ENCODE assay signal across 13 cellular contexts in genomic region chr11:121964591-121964990, GRCh38.
A peak's percentile ranks its signal among the peaks of the same experiment; 100 is the strongest.
DNase-seq lines count a peak whose midpoint lies in the region; FAIRE-seq and TF ChIP-seq lines count a peak whose summit lies in the region.
"Had no signal": no experiment of that assay in that cellular context is flagged by ENCODE, and none has a peak within 500 bp of the region (broad histone marks: within the 10 kb centered on the region; RNA-seq: fewer than 3 reads in every experiment).

No MANE protein-coding gene starts in this region.

- no peak overlapping the region for H3K4me3 Mint-ChIP-seq in astrocyte (ENCODE audit: unreplicated experiment)
- H3K4me3 Mint-ChIP-seq: activated CD8-positive, alpha-beta memory T cell treated with anti-CD3 and anti-CD28 coated beads, Interleukin-2, amount 10 ng/mL, durations not matched to agents 7 days and 5 days; H9 had no signal

- no peaks in the 10 kb centered on the region for H3K79me2 ChIP-seq in ACC112 (ENCODE audit: control insufficient read depth, insufficient read depth, low read length, unreplicated experiment)
- no peaks in the 10 kb centered on the region for H3K79me2 ChIP-seq in astrocyte (ENCODE audit: insufficient read depth, low read length)
- H3K79me2 ChIP-seq in keratinocyte (ENCODE audit: control insufficient read depth, insufficient read depth, low read length), result no peaks in the 10 kb centered on the region

- H3K4me1 ChIP-seq in ACC112 (ENCODE audit: control insufficient read depth, insufficient read depth, low read length, unreplicated experiment), result peaks cover 18% of the 10 kb centered on the region
- peaks cover 16% of the 10 kb centered on the region for H3K4me1 ChIP-seq in astrocyte (ENCODE audit: insufficient read depth, low read length)
- H3K4me1 ChIP-seq in keratinocyte (ENCODE audit: control insufficient read depth, extremely low read depth, insufficient read depth, low read length), result peaks cover 12% of the 10 kb centered on the region
- no peaks in the 10 kb centered on the region for H3K4me1 ChIP-seq in colonic mucosa
- H3K4me1 ChIP-seq: pancreas had no signal

- H3K9me1 ChIP-seq in keratinocyte (ENCODE audit: control insufficient read depth, extremely low read depth, insufficient read depth, low read length), result no peaks in the 10 kb centered on the region

- H2AFZ ChIP-seq in ACC112 (ENCODE audit: low read length, unreplicated experiment) (peak overlapping the region; percentile 31), astrocyte (ENCODE audit: low read depth, low read length) (no peak overlapping the region), keratinocyte (ENCODE audit: control insufficient read depth, low read length) (no peak overlapping the region)

- no peaks in the 10 kb centered on the region for H3K36me3 Mint-ChIP-seq in astrocyte (ENCODE audit: low read depth, unreplicated experiment)
- H3K36me3 Mint-ChIP-seq: activated CD8-positive, alpha-beta memory T cell treated with anti-CD3 and anti-CD28 coated beads, Interleukin-2, amount 10 ng/mL, durations not matched to agents 7 days and 5 days had no signal

- dilution Hi-C loops in keratinocyte (cut with MboI; ENCODE audit: extremely low pct_ligation_motif_present, low sequenced_read_pairs), result no loop called here

- H3K9me3 ChIP-seq in astrocyte (ENCODE audit: insufficient read depth, low read depth, low read length), result no peaks in the 10 kb centered on the region
- H3K9me3 ChIP-seq in keratinocyte (ENCODE audit: control insufficient read depth, low read depth, low read length), result no peaks in the 10 kb centered on the region
- H3K9me3 ChIP-seq in colonic mucosa, result no peaks in the 10 kb centered on the region
- H3K9me3 ChIP-seq: pancreas had no signal

- H3K4me2 ChIP-seq in astrocyte (ENCODE audit: low read length) (peak overlapping the region; percentile 30), keratinocyte (ENCODE audit: control insufficient read depth, extremely low read depth, insufficient read depth, low read depth, low read length) (peak overlapping the region; percentile 57)

- no peaks in the 10 kb centered on the region for H4K20me1 ChIP-seq in astrocyte (ENCODE audit: insufficient read depth, low read length)
- H4K20me1 ChIP-seq in keratinocyte (ENCODE audit: control insufficient read depth, extremely low read depth, insufficient read depth, low read length), result no peaks in the 10 kb centered on the region

- intact Hi-C loops in colonic mucosa (cut with DNase I), result no loop called here

- FAIRE-seq in H54 (lab: Jason Lieb, UNC) (peak; percentile 75), astrocyte (lab: Jason Lieb, UNC) (peak; percentile 67), keratinocyte (lab: Jason Lieb, UNC) (peak; percentile 51)
- FAIRE-seq: pancreas had no signal

- peaks cover 13% of the 10 kb centered on the region for H3K4me1 Mint-ChIP-seq in astrocyte (ENCODE audit: low read depth, unreplicated experiment)
- H3K4me1 Mint-ChIP-seq: activated CD8-positive, alpha-beta memory T cell treated with anti-CD3 and anti-CD28 coated beads, Interleukin-2, amount 10 ng/mL, durations not matched to agents 7 days and 5 days had no signal

- no peaks in the 10 kb centered on the region for H3K27me3 ChIP-seq in ACC112 (ENCODE audit: insufficient read depth, low read length)
- H3K27me3 ChIP-seq in astrocyte (ENCODE audit: insufficient read depth, low read length), result no peaks in the 10 kb centered on the region
- no peaks in the 10 kb centered on the region for H3K27me3 ChIP-seq in keratinocyte (ENCODE audit: control insufficient read depth, extremely low read depth, insufficient read depth, low read length)
- H3K27me3 ChIP-seq in colonic mucosa, result no peaks in the 10 kb centered on the region
- H3K27me3 ChIP-seq: pancreas had no signal

- TF ChIP-seq POLR2A in H54 (IDR thresholded peaks at IDR 0.05; ENCODE audit: low read depth, low read length), result no peak

- no peaks in the 10 kb centered on the region for H3K9me3 Mint-ChIP-seq in astrocyte (ENCODE audit: unreplicated experiment)
- H3K9me3 Mint-ChIP-seq: H9 had no signal

- peaks cover 2% of the 10 kb centered on the region for H3K27me3 Mint-ChIP-seq in astrocyte (ENCODE audit: low read depth, unreplicated experiment)
- H3K27me3 Mint-ChIP-seq: activated CD8-positive, alpha-beta memory T cell treated with anti-CD3 and anti-CD28 coated beads, Interleukin-2, amount 10 ng/mL, durations not matched to agents 7 days and 5 days had no signal

- TF ChIP-seq CTCF in astrocyte (IDR thresholded peaks at IDR 0.05; ENCODE audit: insufficient read depth, low read depth, low read length) (no peak), keratinocyte (optimal IDR thresholded peaks at IDR 0.05 in 1 of 3, IDR thresholded peaks at IDR 0.05 in 1 of 3, conservative IDR thresholded peaks at IDR 0.05 in 1 of 3; ENCODE audit: extremely low read depth in 1 of 3, insufficient read depth in 2 of 3, low read length in 3 of 3) (peak in 1 of 3 experiments; percentile 4), colonic mucosa (IDR thresholded peaks at IDR 0.05) (no peak)

- H3K36me3 ChIP-seq in ACC112 (ENCODE audit: insufficient read depth, low read length), result no peaks in the 10 kb centered on the region
- H3K36me3 ChIP-seq in astrocyte (ENCODE audit: insufficient read depth, low read length), result no peaks in the 10 kb centered on the region
- no peaks in the 10 kb centered on the region for H3K36me3 ChIP-seq in keratinocyte (ENCODE audit: control insufficient read depth in 2 of 2, extremely low read depth in 1 of 2, insufficient read depth in 2 of 2, low read length in 2 of 2)
- H3K36me3 ChIP-seq in colonic mucosa, result no peaks in the 10 kb centered on the region
- H3K36me3 ChIP-seq: pancreas had no signal

- no peak overlapping the region for H3K27ac Mint-ChIP-seq in astrocyte (ENCODE audit: unreplicated experiment)
- H3K27ac Mint-ChIP-seq: activated CD8-positive, alpha-beta memory T cell treated with anti-CD3 and anti-CD28 coated beads, Interleukin-2, amount 10 ng/mL, durations not matched to agents 7 days and 5 days; H9 had no signal

- H3K4me3 ChIP-seq in ACC112 (ENCODE audit: low read depth, low read length) (peak overlapping the region; percentile 40; the same call in 1 of the 2 replicates), astrocyte (ENCODE audit: insufficient read depth, low read depth, low read length) (no peak overlapping the region), keratinocyte (ENCODE audit: control insufficient read depth in 2 of 3, extremely low read depth in 1 of 3, insufficient read depth in 2 of 3, low read depth in 1 of 3, low read length in 3 of 3) (no peak overlapping the region), colonic mucosa (no peak overlapping the region)
- H3K4me3 ChIP-seq: pancreas had no signal

- H3K9ac ChIP-seq in astrocyte (ENCODE audit: low read length), result no peak overlapping the region
- no peak overlapping the region for H3K9ac ChIP-seq in keratinocyte (ENCODE audit: control insufficient read depth, extremely low read depth, insufficient read depth, low read length)
- no peak overlapping the region for H3K9ac ChIP-seq in colonic mucosa (ENCODE audit: low read depth in 2 of 2, low read length in 2 of 2)

- DNase-seq in H54 (ENCODE audit: insufficient read length, low spot score), result no peak
- DNase-seq in astrocyte (ENCODE audit: low read depth), result peak; percentile 30
- peak; percentile 9 for DNase-seq in keratinocyte (ENCODE audit: low read depth, low spot score)
- DNase-seq in cerebellum (ENCODE audit: low spot score), result no peak
- DNase-seq in colonic mucosa, result no peak
- no peak for DNase-seq in activated effector memory CD4-positive, alpha-beta T cell treated with Interleukin-2 at 50 U/mL for 16 hours
- DNase-seq in T-helper 1 cell, result no peak
- DNase-seq: activated CD8-positive, alpha-beta memory T cell treated with anti-CD3 and anti-CD28 coated beads, Interleukin-2, amount 10 ng/mL, durations not matched to agents 7 days and 5 days; H9; KG1 had no signal

- peak overlapping the region; percentile 54 for H3K27ac ChIP-seq in ACC112 (ENCODE audit: low read depth, low read length)
- H3K27ac ChIP-seq in astrocyte (ENCODE audit: low read depth, low read length), result no peak overlapping the region
- no peak overlapping the region for H3K27ac ChIP-seq in keratinocyte (ENCODE audit: control insufficient read depth, insufficient read depth, low read length)
- no peak overlapping the region for H3K27ac ChIP-seq in colonic mucosa
- H3K27ac ChIP-seq: C4-2B, pancreas had no signal

Comparison
In these comparisons a context has a peak if more than half of its experiments do, and no peak if none do; other contexts are left out.
1. DNase-seq: peak in astrocyte (single experiment) and keratinocyte (single experiment); none in H54 (single experiment), cerebellum (single experiment), colonic mucosa (single experiment), activated effector memory CD4-positive, alpha-beta T cell treated with Interleukin-2 at 50 U/mL for 16 hours (single experiment) and T-helper 1 cell (0 of 5).